In genomic region chr1:22248746-22249145, GRCh38 we compare ENCODE assay signal across 22 cellular contexts.
"Had no signal": no experiment of that assay in that cellular context is flagged by ENCODE, and none has a peak within 500 bp of the region (broad histone marks: within the 10 kb centered on the region; RNA-seq: fewer than 3 reads in every experiment).

No MANE protein-coding gene starts in this region.

- H3K36me3 ChIP-seq: brain microvascular endothelial cell, cardiac muscle cell, MG63 had no signal

- ATAC-seq: activated T-cell treated with anti-CD3 and anti-CD28 coated beads, Interleukin-2, amount 50 U/mL, for 4 hours; PC-3 had no signal

- H3K27ac Mint-ChIP-seq: activated B cell treated with CpG ODN at 0.5 μM for 24 hours; activated CD4-positive, alpha-beta memory T cell treated with anti-CD3 and anti-CD28 coated beads for 36 hours; activated CD4-positive, alpha-beta T cell treated with anti-CD3 and anti-CD28 coated beads, Interleukin-2, amount 10 ng/mL, durations not matched to agents 7 days and 5 days; activated naive CD4-positive, alpha-beta T cell treated with anti-CD3 and anti-CD28 coated beads for 36 hours; activated naive CD8-positive, alpha-beta T cell; T-helper 1 cell treated with Interleukin-12 subunit alpha and Interleukin-12 subunit beta and Interleukin-4 antibody, amounts not matched to agents 30 μg/mL and 1 μg/mL, for 36 hours had no signal

- H3K27ac ChIP-seq: brain microvascular endothelial cell, cardiac muscle cell, SK-N-MC had no signal

- H3K27me3 ChIP-seq: cardiac muscle cell, MG63 had no signal

- DNase-seq: activated B cell treated with CpG ODN at 0.5 μM for 24 hours; activated CD4-positive, alpha-beta memory T cell treated with anti-CD3 and anti-CD28 coated beads for 36 hours; activated CD4-positive, alpha-beta T cell treated with anti-CD3 and anti-CD28 coated beads for 1 hour; activated CD4-positive, alpha-beta T cell treated with anti-CD3 and anti-CD28 coated beads, Interleukin-2, amount 10 ng/mL, durations not matched to agents 7 days and 5 days; activated CD8-positive, alpha-beta memory T cell treated with anti-CD3 and anti-CD28 coated beads for 24 hours; activated effector memory CD4-positive, alpha-beta T cell treated with anti-CD3 and anti-CD28 coated beads, Interleukin-2, amount 50 U/mL, for 16 hours; activated naive CD4-positive, alpha-beta T cell treated with anti-CD3 and anti-CD28 coated beads for 36 hours; activated T-cell treated with anti-CD3 and anti-CD28 coated beads, Interleukin-2, amount 50 U/mL, for 4 hours; brain microvascular endothelial cell; MG63; MV-4-11; NCI-H1092 treated with DMSO at 0.1 percent for 48 hours; NCI-H1417 treated with DMSO at 0.1 percent for 48 hours; NCI-H1694 treated with DMSO at 0.1 percent for 48 hours; NCI-H2029 treated with DMSO at 0.1 percent for 48 hours; NCI-H510A treated with DMSO at 0.1 percent for 48 hours; NCI-H69; PC-3 had no signal

- H3K4me1 Mint-ChIP-seq: activated B cell treated with CpG ODN at 0.5 μM for 24 hours; activated CD4-positive, alpha-beta T cell treated with anti-CD3 and anti-CD28 coated beads, Interleukin-2, amount 10 ng/mL, durations not matched to agents 7 days and 5 days had no signal

- H3K9me3 Mint-ChIP-seq: activated B cell treated with CpG ODN at 0.5 μM for 24 hours; activated CD4-positive, alpha-beta memory T cell treated with anti-CD3 and anti-CD28 coated beads for 36 hours; activated CD4-positive, alpha-beta T cell treated with anti-CD3 and anti-CD28 coated beads, Interleukin-2, amount 10 ng/mL, durations not matched to agents 7 days and 5 days; activated naive CD4-positive, alpha-beta T cell treated with anti-CD3 and anti-CD28 coated beads for 36 hours; activated T-cell treated with anti-CD3 and anti-CD28 coated beads, Interleukin-2, amount 50 U/mL, for 4 hours; T-helper 1 cell treated with Interleukin-12 subunit alpha and Interleukin-12 subunit beta and Interleukin-4 antibody, amounts not matched to agents 30 μg/mL and 1 μg/mL, for 36 hours had no signal

- H3K9me3 ChIP-seq: MG63 had no signal

- H3K4me3 Mint-ChIP-seq: activated B cell treated with CpG ODN at 0.5 μM for 24 hours; activated CD4-positive, alpha-beta memory T cell treated with anti-CD3 and anti-CD28 coated beads for 36 hours; activated CD4-positive, alpha-beta T cell treated with anti-CD3 and anti-CD28 coated beads, Interleukin-2, amount 10 ng/mL, durations not matched to agents 7 days and 5 days; activated naive CD4-positive, alpha-beta T cell treated with anti-CD3 and anti-CD28 coated beads for 36 hours; activated naive CD8-positive, alpha-beta T cell; activated T-cell treated with anti-CD3 and anti-CD28 coated beads, Interleukin-2, amount 50 U/mL, for 4 hours; T-helper 1 cell treated with Interleukin-12 subunit alpha and Interleukin-12 subunit beta and Interleukin-4 antibody, amounts not matched to agents 30 μg/mL and 1 μg/mL, for 36 hours had no signal

- H3K36me3 Mint-ChIP-seq: activated CD4-positive, alpha-beta memory T cell treated with anti-CD3 and anti-CD28 coated beads for 36 hours; activated naive CD8-positive, alpha-beta T cell had no signal

- H3K4me3 ChIP-seq: cardiac muscle cell, MG63, SK-N-MC had no signal
